Comparison of ENCODE assay signal across 9 cellular contexts in genomic region chr3:177724020-177724638, GRCh38.
A peak's percentile ranks its signal among the peaks of the same experiment; 100 is the strongest.
DNase-seq lines count a peak whose midpoint lies in the region; ATAC-seq and TF ChIP-seq lines count a peak whose summit lies in the region.
"Had no signal": no experiment of that assay in that cellular context is flagged by ENCODE, and none has a peak within 500 bp of the region (broad histone marks: within the 10 kb centered on the region; RNA-seq: fewer than 3 reads in every experiment).

No MANE protein-coding gene starts in this region.

- DNase-seq in NCI-H2029 (lab: John Stamatoyannopoulos, UW) (peak; percentile 32), coronary artery (ENCODE audit: low spot score) (peak; percentile 88), mucosa of gallbladder (ENCODE audit: low spot score) (peak; percentile 39), NAMALWA (ENCODE audit: low spot score) (no peak), mammary epithelial cell (no peak)
- no peak for DNase-seq in activated naive CD4-positive, alpha-beta T cell treated with anti-CD3 and anti-CD28 coated beads, Interleukin-2, amount 50 U/mL, for 72 hours (ENCODE audit: low spot score in 2 of 2)
- DNase-seq: T1000 had no signal

- H3K79me2 ChIP-seq in mammary epithelial cell (ENCODE audit: insufficient read depth, low read length): no peaks in the 10 kb centered on the region

- no TSS peak for BruUV-seq in mammary epithelial cell (replicated peaks; lab: Mats Ljungman, UMichigan)

- CTCF ChIA-PET in mammary epithelial cell (lab: Charles Lee; ENCODE audit: low non-redundant PET): no interaction called here

- peaks cover 7 to 16% of the 10 kb centered on the region in 2 donors for H3K36me3 Mint-ChIP-seq in activated naive CD4-positive, alpha-beta T cell treated with anti-CD3 and anti-CD28 coated beads, Interleukin-2, amount 50 U/mL, for 72 hours

- H2AFZ ChIP-seq in mammary epithelial cell (ENCODE audit: low read depth, low read length): no peak overlapping the region

- no peak overlapping the region for H3K4me2 ChIP-seq in mammary epithelial cell (ENCODE audit: insufficient read depth, low read depth, low read length)

- in situ Hi-C loops in mammary epithelial cell (cut with MboI; ENCODE audit: low sequenced_read_pairs in 2 of 2): no loop called here

- no peaks in the 10 kb centered on the region for H4K20me1 ChIP-seq in mammary epithelial cell (ENCODE audit: insufficient read depth, low read length)

- 71% methylated on average over 6 of the region's 6 CpGs for WGBS in mammary epithelial cell (ENCODE audit: low coverage, missing lambda C conversion rate)

- no peaks in the 10 kb centered on the region for H3K4me1 ChIP-seq in mammary epithelial cell (ENCODE audit: insufficient read depth, low read length)

- dilution Hi-C loops in mammary epithelial cell (cut with HindIII; ENCODE audit: low sequenced_read_pairs): no loop called here

- no peak overlapping the region for H3K27ac Mint-ChIP-seq in activated naive CD4-positive, alpha-beta T cell treated with anti-CD3 and anti-CD28 coated beads, Interleukin-2, amount 50 U/mL, for 72 hours

- H3K36me3 ChIP-seq in mammary epithelial cell (ENCODE audit: insufficient read depth, low read length): no peaks in the 10 kb centered on the region

- H3K27me3 ChIP-seq in mammary epithelial cell (ENCODE audit: insufficient read depth, low read length): no peaks in the 10 kb centered on the region

- no peak overlapping the region for H3K4me3 ChIP-seq in coronary artery
- H3K4me3 ChIP-seq in mammary epithelial cell (replicated peaks in 1 of 3; ENCODE audit: insufficient read depth in 1 of 3, low read depth in 2 of 3, low read length in 3 of 3): no peak overlapping the region

- H3K9me3 ChIP-seq in mammary epithelial cell (replicated peaks; ENCODE audit: insufficient read depth, low read length): no peaks in the 10 kb centered on the region

- TF ChIP-seq CTCF in 22Rv1 (IDR thresholded peaks at IDR 0.05) (no peak), coronary artery (IDR thresholded peaks at IDR 0.05) (no peak), mammary epithelial cell (conservative IDR thresholded peaks at IDR 0.05 in 1 of 2, IDR thresholded peaks at IDR 0.05 in 1 of 2; ENCODE audit: extremely low read depth in 1 of 2, insufficient read depth in 1 of 2, low read depth in 1 of 2, low read length in 2 of 2) (no peak)

- intact Hi-C loops in mammary epithelial cell (cut with micrococcal nuclease): no loop called here

- H3K9me3 Mint-ChIP-seq in activated naive CD4-positive, alpha-beta T cell treated with anti-CD3 and anti-CD28 coated beads, Interleukin-2, amount 50 U/mL, for 72 hours: peaks cover 10 to 13% of the 10 kb centered on the region in 2 donors

- H3K27ac ChIP-seq in 22Rv1 (0 out of 2 replicates have a peak overlapping the region, but pooled peaks have one; percentile 21), coronary artery (peak overlapping the region; percentile 63 to 74), mammary epithelial cell (ENCODE audit: insufficient read depth, low read depth, low read length) (no peak overlapping the region)

- no peak overlapping the region for H3K9ac ChIP-seq in mammary epithelial cell (ENCODE audit: insufficient read depth, low read length)

- no peak for ATAC-seq in activated naive CD4-positive, alpha-beta T cell treated with anti-CD3 and anti-CD28 coated beads, Interleukin-2, amount 50 U/mL, for 72 hours
- ATAC-seq in GM18519 (IDR thresholded peaks at IDR 0.05; ENCODE audit: low FRiP score, unreplicated experiment): no peak

Comparison
In these comparisons a context has a peak if more than half of its experiments do, and no peak if none do; other contexts are left out.
1. DNase-seq: peak in NCI-H2029 (single experiment), coronary artery (single experiment) and mucosa of gallbladder (single experiment); none in activated naive CD4-positive, alpha-beta T cell treated with anti-CD3 and anti-CD28 coated beads, Interleukin-2, amount 50 U/mL, for 72 hours (0 of 2), NAMALWA (single experiment) and mammary epithelial cell (single experiment).